9 cellular contexts compared by ENCODE assay signal in genomic region chr11:111983187-111983986, GRCh38. TPM values are rescaled to one million over a fixed set of nuclear protein-coding genes. Genes with fewer than 3 reads are reported as not detected.
DNase-seq lines count a peak whose midpoint lies in the region; ATAC-seq and TF ChIP-seq lines count a peak whose summit lies in the region.
"Had no signal": no experiment of that assay in that cellular context is flagged by ENCODE, and none has a peak within 500 bp of the region (broad histone marks: within the 10 kb centered on the region; RNA-seq: fewer than 3 reads in every experiment).

No MANE protein-coding gene starts in this region.

- peak overlapping the region; percentile 52 for H3K4me2 ChIP-seq in IMR-90 (ENCODE audit: low read depth, low read length)

- TF ChIP-seq POLR2A in IMR-90 (IDR thresholded peaks at IDR 0.05; ENCODE audit: low read depth, low read length) = no peak

- H3K23ac ChIP-seq in IMR-90 (ENCODE audit: low read depth, low read length) = no peak overlapping the region; the same call in 1 of the 2 replicates

- H2BK5ac ChIP-seq in IMR-90 (ENCODE audit: low read depth, low read length, poor library complexity, severe bottlenecking) = peak overlapping the region; percentile 54

- intact Hi-C loops in IMR-90 (cut with micrococcal nuclease) = loop anchor here (2.0 kb wide), 1 partner anchor 105 kb away; the partner anchor contains the start of genes CFAP68 and FDXACB1

- no peaks in the 10 kb centered on the region for H3K27me3 ChIP-seq in IMR-90 (ENCODE audit: control insufficient read depth, insufficient read depth, low read length)
- no peaks in the 10 kb centered on the region for H3K27me3 ChIP-seq in rectal smooth muscle tissue (ENCODE audit: control insufficient read depth, insufficient read depth, low read length)

- peak overlapping the region; percentile 37; the same call in 1 of the 2 replicates for H4K91ac ChIP-seq in IMR-90 (ENCODE audit: insufficient read depth, low read depth, low read length)

- no peaks in the 10 kb centered on the region for H4K20me1 ChIP-seq in IMR-90 (ENCODE audit: insufficient read depth, low read length)

- peaks cover 6 to 24% of the 10 kb centered on the region in 2 experiments; a peak in 2 of 4 replicates for H3K79me1 ChIP-seq in IMR-90 (ENCODE audit: low read depth in 1 of 2, low read length in 2 of 2)

- TF ChIP-seq RAD21 in IMR-90 (IDR thresholded peaks at IDR 0.05; ENCODE audit: low read length) = no peak

- WGBS in IMR-90 (ENCODE audit: extremely low coverage in 2 of 2, insufficient read length in 1 of 2), 2 experiments = no CpG with 5 or more reads among the region's 7 CpGs

- H3K4me1 ChIP-seq in IMR-90 (ENCODE audit: control insufficient read depth, insufficient read depth, low read length) = peaks cover 11% of the 10 kb centered on the region
- peaks cover 22% of the 10 kb centered on the region for H3K4me1 ChIP-seq in rectal smooth muscle tissue (ENCODE audit: control insufficient read depth, insufficient read depth, low read length)

- CTCF ChIA-PET in IMR-90 (lab: Yijun Ruan, JAX) = interaction anchor here (0.6 to 2.5 kb wide), 2 partner anchors 52 to 66 kb away, joined by 4 to 13 read pairs; no protein-coding TSS in a partner anchor

- H3K9ac ChIP-seq in IMR-90 (ENCODE audit: low read depth, low read length) (0 out of 2 replicates have a peak overlapping the region, but pooled peaks have one; percentile 18), rectal smooth muscle tissue (ENCODE audit: low read length) (no peak overlapping the region)

- peak overlapping the region; percentile 62; the same call in 1 of the 2 replicates for H2BK120ac ChIP-seq in IMR-90 (ENCODE audit: low read depth, low read length)

- H4K8ac ChIP-seq in IMR-90 (ENCODE audit: low read depth in 2 of 2, low read length in 2 of 2) = peak overlapping the region; percentile 18 to 62; a peak in 2 of 4 replicates

- H2AFZ ChIP-seq in IMR-90 (replicated peaks; ENCODE audit: low read length, poor library complexity) = no peak overlapping the region

- in situ Hi-C loops in IMR-90 (cut with MboI; ENCODE audit: low sequenced_read_pairs) = loop anchor here (25.0 kb wide), 1 partner anchor 396 kb away; no protein-coding TSS in a partner anchor

- no peak overlapping the region for H3K18ac ChIP-seq in IMR-90 (ENCODE audit: low read depth, low read length)

- POLR2A ChIA-PET in IMR-90 (lab: Charles Lee; ENCODE audit: unreplicated experiment) = no interaction called here

- H3K4me3 ChIP-seq in IMR-90 (ENCODE audit: insufficient read depth, low read depth, low read length) (no peak overlapping the region), rectal smooth muscle tissue (ENCODE audit: low read length) (peak overlapping the region; percentile 35)

- no TSS peak for BruUV-seq in IMR-90 (replicated peaks; lab: Mats Ljungman, UMichigan)

- peak overlapping the region; percentile 62; the same call in 1 of the 2 replicates for H3K27ac ChIP-seq in IMR-90 (ENCODE audit: insufficient read depth, low read length)
- peak overlapping the region; percentile 97 for H3K27ac ChIP-seq in cingulate gyrus (ENCODE audit: low read depth, low read length)
- H3K27ac ChIP-seq in rectal smooth muscle tissue (ENCODE audit: low read depth, low read length) = peak overlapping the region; percentile 59

- ATAC-seq in IMR-90 (ENCODE audit: low read depth) (peak; percentile 83), HG02884 (IDR thresholded peaks at IDR 0.05; ENCODE audit: unreplicated experiment) (no peak), GM18517 (IDR thresholded peaks at IDR 0.05; ENCODE audit: unreplicated experiment) (no peak)

- peak overlapping the region; percentile 67 for H3K4ac ChIP-seq in IMR-90 (ENCODE audit: low read depth, low read length)

- H3K9me3 ChIP-seq in IMR-90 (ENCODE audit: control insufficient read depth, insufficient read depth, low read length) = no peaks in the 10 kb centered on the region

- peak; percentile 72 for DNase-seq in IMR-90
- peak; percentile 91 for DNase-seq in iPS-NIHi11 (ENCODE audit: low spot score)
- no peak for DNase-seq in SHP77 (lab: John Stamatoyannopoulos, UW)
- no peak for DNase-seq in effector CD8-positive, alpha-beta T cell (lab: John Stamatoyannopoulos, UW)
- DNase-seq: NCI-H82 had no signal

- peak overlapping the region; percentile 24; the same call in 1 of the 2 replicates for H3K56ac ChIP-seq in IMR-90 (ENCODE audit: extremely low read depth, insufficient read depth, low read length)

- H2AK9ac ChIP-seq in IMR-90 (replicated peaks; ENCODE audit: low read depth, low read length, poor library complexity) = no peak overlapping the region

- dilution Hi-C loops in IMR-90 (cut with HindIII; ENCODE audit: low sequenced_read_pairs, unreplicated experiment) = no loop called here

- H4K5ac ChIP-seq in IMR-90 (ENCODE audit: low read depth, low read length) = peak overlapping the region; percentile 53; the same call in 1 of the 2 replicates

- no peak overlapping the region for H2BK20ac ChIP-seq in IMR-90 (ENCODE audit: low read depth, low read length)

- peak overlapping the region; percentile 16; the same call in 1 of the 2 replicates for H2AK5ac ChIP-seq in IMR-90 (ENCODE audit: low read depth, low read length)

- H2BK15ac ChIP-seq in IMR-90 (ENCODE audit: low read depth, low read length) = peak overlapping the region; percentile 33; the same call in 1 of the 3 replicates

- peaks cover 7% of the 10 kb centered on the region for H3K9me1 ChIP-seq in IMR-90 (ENCODE audit: insufficient read depth, low read length)

- peaks cover 9% of the 10 kb centered on the region for H3K36me3 ChIP-seq in IMR-90 (ENCODE audit: control insufficient read depth, insufficient read depth, low read length)
- H3K36me3 ChIP-seq in rectal smooth muscle tissue (ENCODE audit: control insufficient read depth, insufficient read depth, low read length) = peaks cover 4% of the 10 kb centered on the region

- no peak for TF ChIP-seq CTCF in IMR-90 (conservative IDR thresholded peaks at IDR 0.05; ENCODE audit: low read depth, low read length)

- H3K14ac ChIP-seq in IMR-90 (replicated peaks; ENCODE audit: low read depth, low read length) = no peak overlapping the region; the same call in 1 of the 2 replicates

TF ChIP-seq in IMR-90, 13 proteins besides CTCF, POLR2A, EP300 and RAD21:
- TF ChIP-seq NFE2L2 (IDR thresholded peaks at IDR 0.05; ENCODE audit: low read depth, low read length) (no peak), RCOR1 (IDR thresholded peaks at IDR 0.05; ENCODE audit: insufficient replicate concordance, low read length) (no peak), SMC3 (IDR thresholded peaks at IDR 0.05; ENCODE audit: low read depth, low read length) (no peak), MAFK (IDR thresholded peaks at IDR 0.05; ENCODE audit: low read depth, low read length) (no peak), ELK1 (IDR thresholded peaks at IDR 0.05; ENCODE audit: borderline replicate concordance, low read depth, low read length) (no peak), MXI1 (IDR thresholded peaks at IDR 0.05; ENCODE audit: borderline replicate concordance, low read depth, low read length) (no peak)
- TF ChIP-seq, protein P1, sequence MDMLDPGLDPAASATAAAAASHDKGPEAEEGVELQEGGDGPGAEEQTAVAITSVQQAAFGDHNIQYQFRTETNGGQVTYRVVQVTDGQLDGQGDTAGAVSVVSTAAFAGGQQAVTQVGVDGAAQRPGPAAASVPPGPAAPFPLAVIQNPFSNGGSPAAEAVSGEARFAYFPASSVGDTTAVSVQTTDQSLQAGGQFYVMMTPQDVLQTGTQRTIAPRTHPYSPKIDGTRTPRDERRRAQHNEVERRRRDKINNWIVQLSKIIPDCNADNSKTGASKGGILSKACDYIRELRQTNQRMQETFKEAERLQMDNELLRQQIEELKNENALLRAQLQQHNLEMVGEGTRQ (IDR thresholded peaks at IDR 0.05; ENCODE audit: low read depth, low read length) = no peak

RNA-seq across cellular contexts. Expression of gene DLAT, which starts 41.8 kb away (rescaled TPM):
- 27.2 and 33.1 TPM in 2 replicates for total RNA-seq in IMR-90 (2012; rRNA removed)
- 15.3 and 15.5 TPM in 2 replicates for polyA plus RNA-seq in IMR-90 (2012; rRNA removed)
- 5.4 and 6.9 TPM in 2 replicates for polyA plus RNA-seq in IMR-90 (2012; cell fraction: cytosol; rRNA removed)
- 3.6 and 8.3 TPM in 2 replicates for polyA plus RNA-seq in IMR-90 (2012; cell fraction: nucleus; rRNA removed; ENCODE audit: low replicate concordance)

RNA-seq across cellular contexts. Expression of gene DIXDC1, which starts 46.2 kb away (rescaled TPM):
- total RNA-seq in IMR-90 (2012; rRNA removed) = 10.4 and 11.1 TPM in 2 replicates
- 5.3 and 5.9 TPM in 2 replicates for polyA plus RNA-seq in IMR-90 (2012; rRNA removed)
- 2.0 and 3.9 TPM in 2 replicates for polyA plus RNA-seq in IMR-90 (2012; cell fraction: cytosol; rRNA removed)
- 3.3 and 7.3 TPM in 2 replicates for polyA plus RNA-seq in IMR-90 (2012; cell fraction: nucleus; rRNA removed; ENCODE audit: low replicate concordance)

Comparison
In these comparisons a context has a peak if more than half of its experiments do, and no peak if none do; other contexts are left out.
1. DNase-seq: peak in IMR-90 (single experiment) and iPS-NIHi11 (single experiment); none in SHP77 (0 of 2) and effector CD8-positive, alpha-beta T cell (single experiment).
2. Peak in every context shown above with its lines, with median percentiles within 50 percentile points of each other: H3K27ac ChIP-seq.